ENCODE assay signal across 17 cellular contexts in the genomic region with DNA sequence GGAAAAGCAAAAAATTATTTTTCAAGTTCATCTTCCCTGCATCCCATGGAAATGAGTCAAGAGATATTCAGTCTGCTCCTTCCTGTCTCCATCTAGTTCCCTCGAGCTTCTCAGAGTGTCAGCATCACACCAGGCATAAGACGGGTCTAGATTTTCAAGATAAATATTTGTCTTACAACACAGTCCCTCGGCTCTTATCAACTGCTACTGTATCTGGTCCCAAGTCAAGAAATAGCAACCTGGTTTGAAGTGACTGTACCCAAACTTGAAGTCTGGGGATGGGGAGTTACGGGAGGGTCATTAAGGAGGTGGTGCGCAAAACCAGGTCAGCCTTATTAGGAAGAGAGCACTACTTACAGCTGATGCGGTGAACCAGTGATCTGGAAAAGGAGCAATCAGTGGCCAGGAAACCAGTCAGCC. TPM values are rescaled to one million over a fixed set of nuclear protein-coding genes. Genes with fewer than 3 reads are reported as not detected.
DNase-seq lines count a peak whose midpoint lies in the region; ATAC-seq, FAIRE-seq and TF ChIP-seq lines count a peak whose summit lies in the region.
"Had no signal": no experiment of that assay in that cellular context is flagged by ENCODE, and none has a peak within 500 bp of the region (broad histone marks: within the 10 kb centered on the region; RNA-seq: fewer than 3 reads in every experiment).

No MANE protein-coding gene starts in this region.

- peaks cover 21% of the 10 kb centered on the region for H3K36me3 Mint-ChIP-seq in neural progenitor cell

- H3K4me1 ChIP-seq in RWPE2 (ENCODE audit: insufficient read depth, poor library complexity, severe bottlenecking) (peaks cover 50% of the 10 kb centered on the region), neural progenitor cell (peaks cover 4% of the 10 kb centered on the region)

- peaks cover 89% of the 10 kb centered on the region for H4K20me1 ChIP-seq in neural progenitor cell (ENCODE audit: low read depth)

- peaks cover 50% of the 10 kb centered on the region for H3K4me1 Mint-ChIP-seq in neural progenitor cell

- peak overlapping the region; percentile 43 for H3K27ac Mint-ChIP-seq in neural progenitor cell
- H3K27ac Mint-ChIP-seq: activated CD4-positive, alpha-beta T cell treated with anti-CD3 and anti-CD28 coated beads for 36 hours; activated naive CD4-positive, alpha-beta T cell treated with anti-CD3 and anti-CD28 coated beads, Interleukin-2, amount 50 U/mL, for 24 hours had no signal

- in situ Hi-C loops in Caki2 (cut with HindIII; ENCODE audit: low pct_unique_long_range_greater_than_20kb, low sequenced_read_pairs): no loop called here

- no peak overlapping the region for H2AFZ ChIP-seq in neural progenitor cell (replicated peaks)

- DNase-seq in Caki2 (ENCODE audit: low read depth): peak; percentile 37
- DNase-seq in RWPE2 (ENCODE audit: low spot score): no peak
- no peak for DNase-seq in epithelial cell of prostate (ENCODE audit: low read depth, low spot score)
- no peak for DNase-seq in neural progenitor cell (ENCODE audit: low spot score)
- no peak for DNase-seq in NCI-H2107 treated with DMSO at 0.1 percent for 48 hours (lab: John Stamatoyannopoulos, UW; ENCODE audit: unreplicated experiment)
- DNase-seq in RCC 7860 (ENCODE audit: low spot score): no peak
- DNase-seq in activated T-cell treated with anti-CD3 and anti-CD28 coated beads, Interleukin-2, amount 50 U/mL, for 48 hours: no peak
- DNase-seq in D341Med (ENCODE audit: low spot score): no peak
- DNase-seq: activated CD4-positive, alpha-beta T cell treated with anti-CD3 and anti-CD28 coated beads for 36 hours; DMS153; foreskin keratinocyte; NCI-H2029 treated with DMSO at 0.1 percent for 48 hours; RPMI8226; stimulated activated naive CD4-positive, alpha-beta T cell treated with Interleukin-2 at 50 U/mL for 16 hours had no signal

- H3K9me3 ChIP-seq in RWPE2 (ENCODE audit: severe bottlenecking): no peaks in the 10 kb centered on the region
- H3K9me3 ChIP-seq in neural progenitor cell (ENCODE audit: low read depth): no peaks in the 10 kb centered on the region
- H3K9me3 ChIP-seq: HAP-1 had no signal

- H3K4me3 Mint-ChIP-seq in neural progenitor cell: no peak overlapping the region
- H3K4me3 Mint-ChIP-seq: activated CD4-positive, alpha-beta T cell treated with anti-CD3 and anti-CD28 coated beads for 36 hours; activated naive CD4-positive, alpha-beta T cell treated with anti-CD3 and anti-CD28 coated beads, Interleukin-2, amount 50 U/mL, for 24 hours had no signal

- H3K4me2 ChIP-seq in neural progenitor cell: no peak overlapping the region

- TF ChIP-seq CTCF in RWPE2 (IDR thresholded peaks at IDR 0.05; ENCODE audit: poor library complexity, severe bottlenecking) (no peak), neural progenitor cell (IDR thresholded peaks at IDR 0.05) (no peak)

- peaks cover 2% of the 10 kb centered on the region for H3K27me3 Mint-ChIP-seq in neural progenitor cell (ENCODE audit: insufficient read depth, low read depth)
- H3K27me3 Mint-ChIP-seq: activated CD4-positive, alpha-beta T cell treated with anti-CD3 and anti-CD28 coated beads for 36 hours; activated naive CD4-positive, alpha-beta T cell treated with anti-CD3 and anti-CD28 coated beads, Interleukin-2, amount 50 U/mL, for 24 hours had no signal

- peak overlapping the region; percentile 100 for H3K27ac ChIP-seq in RWPE2 (ENCODE audit: poor library complexity, severe bottlenecking)
- H3K27ac ChIP-seq in epithelial cell of prostate: peak overlapping the region; percentile 100
- peak overlapping the region; percentile 45 for H3K27ac ChIP-seq in neural progenitor cell
- H3K27ac ChIP-seq: HL-60 had no signal

- no peak overlapping the region for H3K4me3 ChIP-seq in RWPE2 (ENCODE audit: severe bottlenecking)
- no peak overlapping the region for H3K4me3 ChIP-seq in neural progenitor cell
- H3K4me3 ChIP-seq: HAP-1 had no signal

- no peak overlapping the region for H3K9ac ChIP-seq in neural progenitor cell

- H3K36me3 ChIP-seq in RWPE2 (ENCODE audit: low read depth): peaks cover 61% of the 10 kb centered on the region
- H3K36me3 ChIP-seq in neural progenitor cell: no peaks in the 10 kb centered on the region

- peak; percentile 26; the same call in 1 of the 3 replicates for ATAC-seq in RWPE2 (ENCODE audit: low read depth)
- ATAC-seq: activated CD4-positive, alpha-beta T cell treated with anti-CD3 and anti-CD28 coated beads for 36 hours; foreskin keratinocyte had no signal

- no peaks in the 10 kb centered on the region for H3K9me3 Mint-ChIP-seq in neural progenitor cell
- H3K9me3 Mint-ChIP-seq: activated naive CD4-positive, alpha-beta T cell treated with anti-CD3 and anti-CD28 coated beads, Interleukin-2, amount 50 U/mL, for 24 hours had no signal

- peaks cover 27% of the 10 kb centered on the region for H3F3A ChIP-seq in neural progenitor cell (ENCODE audit: low read depth)

- peaks cover 100% of the 10 kb centered on the region for H3K79me2 ChIP-seq in neural progenitor cell (ENCODE audit: low read depth)

- FAIRE-seq in RCC 7860 (lab: Jason Lieb, UNC): no peak

- H3K27me3 ChIP-seq in RWPE2 (ENCODE audit: insufficient read depth, poor library complexity, severe bottlenecking) (no peaks in the 10 kb centered on the region), neural progenitor cell (no peaks in the 10 kb centered on the region)
- H3K27me3 ChIP-seq: foreskin keratinocyte had no signal

RNA-seq across cellular contexts. Expression of gene ZMYND8, which starts 29.8 kb away (rescaled TPM):
- 7.8 and 14.5 TPM in 2 replicates for total RNA-seq in Caki2 (2014; rRNA removed; shearing (Covaris generic); ENCODE audit: low replicate concordance)
- 59.0 and 59.4 TPM in 2 replicates for total RNA-seq in neural progenitor cell (ENCODE audit: low replicate concordance)

Comparison
In these comparisons a context has a peak if more than half of its experiments do, and no peak if none do; other contexts are left out.
1. H3K27ac ChIP-seq: peak in every context shown above with its lines; median percentile 100 in RWPE2; 100 in epithelial cell of prostate; 45 in neural progenitor cell.